17 cellular contexts compared by ENCODE assay signal in the genomic region with DNA sequence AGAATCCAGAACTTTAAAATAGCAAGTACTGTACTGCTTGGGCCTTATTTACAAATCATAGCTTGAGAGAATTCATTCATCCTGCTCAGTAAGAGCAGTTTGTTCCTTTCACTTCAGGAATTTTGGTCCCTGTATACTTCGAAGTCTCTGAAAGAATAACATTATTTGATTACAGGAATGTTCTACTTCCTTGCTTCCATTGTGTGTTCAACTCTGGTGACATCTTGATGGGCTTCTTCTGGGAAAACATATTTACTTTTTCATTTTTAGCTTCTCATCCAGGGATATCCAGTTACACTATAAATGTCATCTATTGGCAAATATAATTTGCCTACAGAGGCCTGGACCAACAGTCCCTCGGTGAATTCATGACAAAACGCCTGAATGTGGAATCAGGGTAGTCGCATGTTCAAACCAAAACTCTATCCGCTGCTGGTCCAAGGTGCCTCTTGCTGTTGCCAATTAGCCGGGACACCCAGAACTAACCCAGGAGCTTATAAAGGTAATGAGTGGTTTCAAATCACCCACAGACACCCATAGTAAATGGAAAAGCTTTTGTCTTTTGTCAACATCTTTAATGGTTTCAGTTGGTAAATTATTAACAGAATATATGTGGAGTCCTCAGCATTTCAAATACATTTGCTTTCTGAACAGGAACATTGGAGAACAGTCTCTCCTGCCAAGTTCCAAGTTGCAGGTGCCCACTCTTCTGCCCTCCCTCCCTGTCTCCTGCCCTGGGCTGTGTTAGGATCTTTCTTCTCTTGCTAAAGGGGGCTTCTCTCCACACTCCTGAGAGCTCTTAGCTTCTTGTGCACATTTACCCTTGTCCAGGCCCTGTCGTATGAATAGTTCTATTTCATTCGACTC.
DNase-seq lines count a peak whose midpoint lies in the region; ATAC-seq, FAIRE-seq and TF ChIP-seq lines count a peak whose summit lies in the region.
"Had no signal": no experiment of that assay in that cellular context is flagged by ENCODE, and none has a peak within 500 bp of the region (broad histone marks: within the 10 kb centered on the region; RNA-seq: fewer than 3 reads in every experiment).

No MANE protein-coding gene starts in this region.

- H3K27me3 Mint-ChIP-seq in CD8-positive, alpha-beta memory T cell, result no peaks in the 10 kb centered on the region
- no peaks in the 10 kb centered on the region for H3K27me3 Mint-ChIP-seq in activated T-helper 17 cell treated with anti-CD3 and anti-CD28 coated beads, Interleukin-2, amount 50 U/mL, for 72 hours
- H3K27me3 Mint-ChIP-seq: naive thymus-derived CD8-positive, alpha-beta T cell had no signal

- peaks cover 64 to 86% (median 85%) of the 10 kb centered on the region in 3 donors for H3K4me1 Mint-ChIP-seq in CD8-positive, alpha-beta memory T cell
- peaks cover 37% of the 10 kb centered on the region for H3K4me1 Mint-ChIP-seq in activated T-helper 17 cell treated with anti-CD3 and anti-CD28 coated beads, Interleukin-2, amount 50 U/mL, for 72 hours

- H3K79me2 ChIP-seq in parathyroid adenoma, result no peaks in the 10 kb centered on the region

- CTCF ChIA-PET in CD8-positive, alpha-beta memory T cell (lab: Charles Lee), result interaction anchor here (2.0 kb wide), 1 partner anchor 162 kb away, joined by 5 read pairs; a partner anchor contains a TSS

- peak overlapping the region in 1 of 7 donors; percentile 37 for H3K4me3 Mint-ChIP-seq in CD8-positive, alpha-beta memory T cell
- H3K4me3 Mint-ChIP-seq in activated T-helper 17 cell treated with anti-CD3 and anti-CD28 coated beads, Interleukin-2, amount 50 U/mL, for 72 hours, result no peak overlapping the region
- H3K4me3 Mint-ChIP-seq: naive thymus-derived CD8-positive, alpha-beta T cell had no signal

- no peaks in the 10 kb centered on the region for H3K9me3 ChIP-seq in CD8-positive, alpha-beta memory T cell (ENCODE audit: low read length)
- no peaks in the 10 kb centered on the region for H3K9me3 ChIP-seq in parathyroid adenoma (ENCODE audit: control insufficient read depth, low read length)

- FAIRE-seq in islet of Langerhans (lab: Jason Lieb, UNC), result peak; percentile 45

- no peaks in the 10 kb centered on the region for H3K9me3 Mint-ChIP-seq in CD8-positive, alpha-beta memory T cell
- H3K9me3 Mint-ChIP-seq in activated T-helper 17 cell treated with anti-CD3 and anti-CD28 coated beads, Interleukin-2, amount 50 U/mL, for 72 hours, result no peaks in the 10 kb centered on the region
- H3K9me3 Mint-ChIP-seq: naive thymus-derived CD8-positive, alpha-beta T cell had no signal

- H3K9ac ChIP-seq in parathyroid adenoma, result no peak overlapping the region

- no peaks in the 10 kb centered on the region for H3K36me3 Mint-ChIP-seq in CD8-positive, alpha-beta memory T cell
- H3K36me3 Mint-ChIP-seq in activated T-helper 17 cell treated with anti-CD3 and anti-CD28 coated beads, Interleukin-2, amount 50 U/mL, for 72 hours (ENCODE audit: low read depth), result no peaks in the 10 kb centered on the region
- H3K36me3 Mint-ChIP-seq: naive thymus-derived CD8-positive, alpha-beta T cell had no signal

- no peaks in the 10 kb centered on the region for H3K27me3 ChIP-seq in CD8-positive, alpha-beta memory T cell (ENCODE audit: insufficient read depth, low read length, poor library complexity, severe bottlenecking)
- no peaks in the 10 kb centered on the region for H3K27me3 ChIP-seq in parathyroid adenoma (ENCODE audit: control insufficient read depth, insufficient read depth, low read length)

- no peak overlapping the region for H3K27ac ChIP-seq in CD8-positive, alpha-beta memory T cell (ENCODE audit: low read depth, low read length)
- peak overlapping the region; percentile 93 for H3K27ac ChIP-seq in parathyroid adenoma

- H2AFZ ChIP-seq in parathyroid adenoma, result peak overlapping the region; percentile 10

- H3K27ac Mint-ChIP-seq in CD8-positive, alpha-beta memory T cell, result peak overlapping the region in 6 of 8 donors; percentile 13 to 90 (median 42)
- no peak overlapping the region for H3K27ac Mint-ChIP-seq in activated T-helper 17 cell treated with anti-CD3 and anti-CD28 coated beads, Interleukin-2, amount 50 U/mL, for 72 hours

- no peak for TF ChIP-seq CTCF in parathyroid adenoma (IDR thresholded peaks at IDR 0.05)

- H3K36me3 ChIP-seq in CD8-positive, alpha-beta memory T cell (ENCODE audit: insufficient read depth, low read length), result no peaks in the 10 kb centered on the region
- H3K36me3 ChIP-seq in parathyroid adenoma (ENCODE audit: control insufficient read depth, insufficient read depth, low read length), result no peaks in the 10 kb centered on the region

- H3K4me2 ChIP-seq in parathyroid adenoma (ENCODE audit: low read length), result peak overlapping the region; percentile 52
- H3K4me2 ChIP-seq: smooth muscle cell had no signal

- peaks cover 34% of the 10 kb centered on the region for H3K4me1 ChIP-seq in CD8-positive, alpha-beta memory T cell (ENCODE audit: insufficient read depth, low read length)
- H3K4me1 ChIP-seq in parathyroid adenoma, result peaks cover 51% of the 10 kb centered on the region

- POLR2A ChIA-PET in CD8-positive, alpha-beta memory T cell (lab: Charles Lee), result no interaction called here

- no peak overlapping the region for H3K4me3 ChIP-seq in CD8-positive, alpha-beta memory T cell (ENCODE audit: low read length)
- H3K4me3 ChIP-seq in parathyroid adenoma (ENCODE audit: low read depth, low read length), result no peak overlapping the region
- H3K4me3 ChIP-seq: smooth muscle cell had no signal

- ATAC-seq in GM21529 (IDR thresholded peaks at IDR 0.05; ENCODE audit: unreplicated experiment), result no peak
- ATAC-seq in activated T-helper 17 cell treated with anti-CD3 and anti-CD28 coated beads, Interleukin-2, amount 50 U/mL, for 72 hours (replicated peaks), result no peak
- ATAC-seq: naive thymus-derived CD8-positive, alpha-beta T cell had no signal

- no peak for DNase-seq in CD8-positive, alpha-beta memory T cell
- DNase-seq in SW480 (ENCODE audit: low spot score) (peak; percentile 74), NCI-H226 (no peak), pons (ENCODE audit: low spot score) (no peak)
- DNase-seq: activated CD4-positive, alpha-beta T cell treated with anti-CD3 and anti-CD28 coated beads, Interleukin-2, amount 50 U/mL, for 4 hours; aorta; DMS153; HCEC 1CT; naive thymus-derived CD8-positive, alpha-beta T cell; NCI-H2029; NCI-H774; T1000 had no signal
